In genomic region chr12:75489613-75490210, GRCh38 we compare ENCODE assay signal across 8 cellular contexts. TPM values are rescaled to one million over a fixed set of nuclear protein-coding genes. Genes with fewer than 3 reads are reported as not detected.
A peak's percentile ranks its signal among the peaks of the same experiment; 100 is the strongest.
DNase-seq lines count a peak whose midpoint lies in the region; ATAC-seq, FAIRE-seq and TF ChIP-seq lines count a peak whose summit lies in the region.

No MANE protein-coding gene starts in this region.

- peaks cover 31% of the 10 kb centered on the region for H3K36me3 Mint-ChIP-seq in HFFc6 (ENCODE audit: low read depth)
- H3K36me3 Mint-ChIP-seq in T-helper 2 cell treated with Interferon-gamma antibody and Interleukin-4, amounts not matched to agents 5 μg/mL and 100 μg/mL, for 36 hours (ENCODE audit: low read depth): peaks cover 17% of the 10 kb centered on the region

- H3K9me3 ChIP-seq in pancreas: no peaks in the 10 kb centered on the region

- ATAC-seq in pancreas: no peak

- H3K4me3 ChIP-seq in pancreas: no peak overlapping the region

- no peaks in the 10 kb centered on the region for H3K27me3 Mint-ChIP-seq in HFFc6 (ENCODE audit: insufficient read depth)
- H3K27me3 Mint-ChIP-seq in T-helper 2 cell treated with Interferon-gamma antibody and Interleukin-4, amounts not matched to agents 5 μg/mL and 100 μg/mL, for 36 hours (ENCODE audit: low read depth): no peaks in the 10 kb centered on the region

- no peaks in the 10 kb centered on the region for H3K36me3 ChIP-seq in pancreas

- intact Hi-C loops in pancreas (cut with DNase I): no loop called here

- TF ChIP-seq CTCF in HFFc6 (IDR thresholded peaks at IDR 0.05) (no peak), pancreas (IDR thresholded peaks at IDR 0.05) (no peak)

- no peaks in the 10 kb centered on the region for H3K4me1 ChIP-seq in pancreas

- peak overlapping the region; percentile 71 for H3K4me3 Mint-ChIP-seq in HFFc6
- H3K4me3 Mint-ChIP-seq in T-helper 2 cell treated with Interferon-gamma antibody and Interleukin-4, amounts not matched to agents 5 μg/mL and 100 μg/mL, for 36 hours: peak overlapping the region; percentile 9

- no peaks in the 10 kb centered on the region for H3K9me3 Mint-ChIP-seq in HFFc6
- no peaks in the 10 kb centered on the region for H3K9me3 Mint-ChIP-seq in T-helper 2 cell treated with Interferon-gamma antibody and Interleukin-4, amounts not matched to agents 5 μg/mL and 100 μg/mL, for 36 hours

- peak overlapping the region; percentile 80 for H3K27ac Mint-ChIP-seq in HFFc6
- H3K27ac Mint-ChIP-seq in T-helper 2 cell treated with Interferon-gamma antibody and Interleukin-4, amounts not matched to agents 5 μg/mL and 100 μg/mL, for 36 hours: peak overlapping the region; percentile 12

- no peaks in the 10 kb centered on the region for H3K27me3 ChIP-seq in pancreas

- WGBS in pancreas, 2 donors: 68 to 78% methylated on average over 7 of the region's 7 CpGs

- DNase-seq in ELR (ENCODE audit: low read depth): peak; percentile 86
- DNase-seq in HFFc6: peak; percentile 69
- peak; percentile 62 for DNase-seq in T-helper 2 cell treated with Interferon-gamma antibody and Interleukin-4, amounts not matched to agents 5 μg/mL and 100 μg/mL, for 36 hours (ENCODE audit: low spot score)
- DNase-seq in glomerular visceral epithelial cell (ENCODE audit: extremely low spot score): peak; percentile 35
- no peak for DNase-seq in NCI-H1694 (lab: John Stamatoyannopoulos, UW)
- no peak for DNase-seq in NCI-H146 treated with DMSO at 0.1 percent for 48 hours (lab: John Stamatoyannopoulos, UW; ENCODE audit: unreplicated experiment)
- no peak for DNase-seq in pancreas
- DNase-seq in KG1 (lab: John Stamatoyannopoulos, UW): no peak

- H3K27ac ChIP-seq in pancreas: no peak overlapping the region

- peaks cover 67% of the 10 kb centered on the region for H3K4me1 Mint-ChIP-seq in HFFc6 (ENCODE audit: low read depth)
- H3K4me1 Mint-ChIP-seq in T-helper 2 cell treated with Interferon-gamma antibody and Interleukin-4, amounts not matched to agents 5 μg/mL and 100 μg/mL, for 36 hours (ENCODE audit: low read depth): peaks cover 14% of the 10 kb centered on the region

- no peak for FAIRE-seq in pancreas (lab: Jason Lieb, UNC)

RNA-seq across cellular contexts. Expression of gene GLIPR1, which starts 9.2 kb away (rescaled TPM):
- total RNA-seq in HFFc6 (2021; fragmentation: NEBNext Ultra II Directional; extraction: Animal tissue kit (Norgen Biotek cat#: 25700)): 100 to 1,000 TPM; 190 to 339 (median 278) TPM
- total RNA-seq in pancreas: 10 to 100 TPM in 2 of 6 donors, 1 to 10 TPM in 3, under 1 TPM in 1; 0.79 to 19.1 (median 3.8) TPM
- under 1 TPM; 0.68 TPM for polyA plus RNA-seq in pancreas

RNA-seq across cellular contexts. Expression of gene KRR1, which starts 21.7 kb away (rescaled TPM):
- total RNA-seq in HFFc6 (2021; fragmentation: NEBNext Ultra II Directional; extraction: Animal tissue kit (Norgen Biotek cat#: 25700)): 10 to 100 TPM; 52.4 to 64.4 (median 61.8) TPM
- total RNA-seq in pancreas: 10 to 100 TPM; 10.5 to 23.7 (median 19.8) TPM
- 10 to 100 TPM in 1 of 2 donors, 1 to 10 TPM in 1; 6.8 to 16.0 TPM for polyA plus RNA-seq in pancreas

Comparison
In these comparisons a context has a peak if more than half of its experiments do, and no peak if none do; other contexts are left out.
1. DNase-seq: peak in ELR (single experiment), HFFc6 (single experiment), T-helper 2 cell treated with Interferon-gamma antibody and Interleukin-4, amounts not matched to agents 5 μg/mL and 100 μg/mL, for 36 hours (single experiment) and glomerular visceral epithelial cell (single experiment); none in NCI-H1694 (single experiment), NCI-H146 treated with DMSO at 0.1 percent for 48 hours (single experiment), pancreas (0 of 6) and KG1 (single experiment).
2. RNA of gene GLIPR1, which starts 9.2 kb away (total RNA-seq): 190 to 339 TPM in HFFc6; 0.79 to 19.1 TPM in pancreas; every median in the first group is over 4 times any median in the second.